Comparison of ENCODE assay signal across 10 cellular contexts in genomic region chr2:173831312-173832229, GRCh38.
DNase-seq lines count a peak whose midpoint lies in the region; ATAC-seq and TF ChIP-seq lines count a peak whose summit lies in the region.
"Had no signal": no experiment of that assay in that cellular context is flagged by ENCODE, and none has a peak within 500 bp of the region (broad histone marks: within the 10 kb centered on the region; RNA-seq: fewer than 3 reads in every experiment).

No MANE protein-coding gene starts in this region.

- no peaks in the 10 kb centered on the region for H3K36me3 ChIP-seq in vagina

- H3K27me3 Mint-ChIP-seq in nephron progenitor cell (ENCODE audit: low read depth, poor library complexity) = peaks cover 14% of the 10 kb centered on the region
- H3K27me3 Mint-ChIP-seq in T-helper 2 cell treated with Interferon-gamma antibody and Interleukin-4, amounts not matched to agents 5 μg/mL and 100 μg/mL, for 36 hours (ENCODE audit: low read depth) = peaks cover 10% of the 10 kb centered on the region

- intact Hi-C loops in Right ventricle myocardium superior (cut with DNase I) (no loop called here), vagina (cut with DNase I) (loop anchor here (10.0 kb wide), 1 partner anchor 193 kb away; no protein-coding TSS in a partner anchor)

- peak; percentile 85 for ATAC-seq in Right ventricle myocardium superior (ENCODE audit: poor library complexity)

- H3K36me3 Mint-ChIP-seq in nephron progenitor cell (ENCODE audit: low read depth) = no peaks in the 10 kb centered on the region
- no peaks in the 10 kb centered on the region for H3K36me3 Mint-ChIP-seq in T-helper 2 cell treated with Interferon-gamma antibody and Interleukin-4, amounts not matched to agents 5 μg/mL and 100 μg/mL, for 36 hours (ENCODE audit: low read depth)
- H3K36me3 Mint-ChIP-seq: activated naive CD8-positive, alpha-beta T cell had no signal

- peaks cover 25% of the 10 kb centered on the region for H3K4me1 Mint-ChIP-seq in nephron progenitor cell
- H3K4me1 Mint-ChIP-seq in T-helper 2 cell treated with Interferon-gamma antibody and Interleukin-4, amounts not matched to agents 5 μg/mL and 100 μg/mL, for 36 hours (ENCODE audit: low read depth) = no peaks in the 10 kb centered on the region

- peak overlapping the region; percentile 79 for H3K27ac Mint-ChIP-seq in nephron progenitor cell
- no peak overlapping the region for H3K27ac Mint-ChIP-seq in T-helper 2 cell treated with Interferon-gamma antibody and Interleukin-4, amounts not matched to agents 5 μg/mL and 100 μg/mL, for 36 hours
- H3K27ac Mint-ChIP-seq: activated naive CD8-positive, alpha-beta T cell had no signal

- TF ChIP-seq POLR2A in NB4 (IDR thresholded peaks at IDR 0.05; ENCODE audit: extremely low read depth, insufficient read length) (no peak), vagina (IDR thresholded peaks at IDR 0.05) (no peak)

- H3K4me3 Mint-ChIP-seq in nephron progenitor cell = no peak overlapping the region
- H3K4me3 Mint-ChIP-seq in T-helper 2 cell treated with Interferon-gamma antibody and Interleukin-4, amounts not matched to agents 5 μg/mL and 100 μg/mL, for 36 hours = no peak overlapping the region
- H3K4me3 Mint-ChIP-seq: activated naive CD8-positive, alpha-beta T cell had no signal

- no peaks in the 10 kb centered on the region for H3K27me3 ChIP-seq in vagina

- no peaks in the 10 kb centered on the region for H3K9me3 ChIP-seq in vagina

- peaks cover 15% of the 10 kb centered on the region for H3K9me3 Mint-ChIP-seq in nephron progenitor cell
- H3K9me3 Mint-ChIP-seq in T-helper 2 cell treated with Interferon-gamma antibody and Interleukin-4, amounts not matched to agents 5 μg/mL and 100 μg/mL, for 36 hours = no peaks in the 10 kb centered on the region

- peak; percentile 72 for DNase-seq in NB4 (ENCODE audit: low read depth)
- peak; percentile 79 for DNase-seq in Right ventricle myocardium superior
- DNase-seq in nephron progenitor cell = peak; percentile 38
- DNase-seq in vagina (ENCODE audit: extremely low spot score in 2 of 2) = peak in 1 of 2 donors; percentile 96
- no peak for DNase-seq in stimulated activated CD4-positive, alpha-beta T cell treated with anti-CD3 and anti-CD28 coated beads, Interleukin-2, amount 100 ng/mL, for 24 hours
- no peak for DNase-seq in stimulated activated CD4-positive, alpha-beta T cell treated with anti-CD3 and anti-CD28 coated beads, Interleukin-1b, Interleukin-23, amount 100 ng/mL, for 48 hours
- no peak for DNase-seq in T-helper 2 cell treated with Interferon-gamma antibody and Interleukin-4, amounts not matched to agents 5 μg/mL and 100 μg/mL, for 36 hours (ENCODE audit: low spot score)
- DNase-seq: NCI-H1417 treated with DMSO at 0.1 percent for 48 hours, PC-9 had no signal

- TF ChIP-seq CTCF in NB4 (IDR thresholded peaks at IDR 0.05; ENCODE audit: low read depth, low read length) (no peak), nephron progenitor cell (IDR thresholded peaks at IDR 0.05) (no peak), vagina (IDR thresholded peaks at IDR 0.05) (no peak)

- H3K27ac ChIP-seq in vagina = peak overlapping the region; percentile 90
- H3K27ac ChIP-seq: PC-9 had no signal

- peaks cover 51% of the 10 kb centered on the region for H3K4me1 ChIP-seq in vagina

- H3K4me3 ChIP-seq in NB4 (ENCODE audit: low read depth, low read length) (no peak overlapping the region), vagina (no peak overlapping the region)
- H3K4me3 ChIP-seq: PC-9 had no signal

Comparison
In these comparisons a context has a peak if more than half of its experiments do, and no peak if none do; other contexts are left out.
1. DNase-seq: peak in NB4 (single experiment), Right ventricle myocardium superior (single experiment) and nephron progenitor cell (single experiment); none in stimulated activated CD4-positive, alpha-beta T cell treated with anti-CD3 and anti-CD28 coated beads, Interleukin-2, amount 100 ng/mL, for 24 hours (0 of 2), stimulated activated CD4-positive, alpha-beta T cell treated with anti-CD3 and anti-CD28 coated beads, Interleukin-1b, Interleukin-23, amount 100 ng/mL, for 48 hours (single experiment) and T-helper 2 cell treated with Interferon-gamma antibody and Interleukin-4, amounts not matched to agents 5 μg/mL and 100 μg/mL, for 36 hours (single experiment).